Comparison of ENCODE assay signal across 28 cellular contexts in genomic region chr21:28213221-28213620, GRCh38.
"Had no signal": no experiment of that assay in that cellular context is flagged by ENCODE, and none has a peak within 500 bp of the region (broad histone marks: within the 10 kb centered on the region; RNA-seq: fewer than 3 reads in every experiment).

No MANE protein-coding gene starts in this region.

- H3K79me2 ChIP-seq: parathyroid adenoma had no signal

- H3K9ac ChIP-seq: neural progenitor cell, parathyroid adenoma had no signal

- H3K4me1 ChIP-seq: neural progenitor cell, parathyroid adenoma, right lobe of liver, thyroid gland, upper lobe of right lung had no signal

- H3K36me3 Mint-ChIP-seq: naive thymus-derived CD8-positive, alpha-beta T cell; natural killer cell treated with Interleukin-12 subunit alpha and Interleukin-12 subunit beta and Interleukin-15 and Interleukin-18, amount 100 ng/mL, for 72 hours; neural progenitor cell; stimulated activated effector memory CD8-positive, alpha-beta T cell treated with anti-CD3 and anti-CD28 coated beads, Interleukin-12 subunit alpha, Interleukin-12 subunit beta, amount 100 ng/mL, for 72 hours; stimulated activated naive B cell treated with anti-CD40 and anti-IgM and Interleukin-4, amounts not matched to agents 10 μg/mL and 1 μg/mL and 100 μg/mL, for 72 hours; type B pancreatic cell had no signal

- ATAC-seq: naive thymus-derived CD8-positive, alpha-beta T cell; natural killer cell treated with Interleukin-12 subunit alpha and Interleukin-12 subunit beta and Interleukin-15 and Interleukin-18, amount 100 ng/mL, for 72 hours; psoas muscle; right cardiac atrium; right lobe of liver; stimulated activated effector memory CD8-positive, alpha-beta T cell treated with anti-CD3 and anti-CD28 coated beads, Interleukin-12 subunit alpha, Interleukin-12 subunit beta, amount 100 ng/mL, for 72 hours; stimulated activated naive B cell treated with anti-CD40 and anti-IgM and Interleukin-4, amounts not matched to agents 10 μg/mL and 1 μg/mL and 100 μg/mL, for 72 hours; upper lobe of right lung had no signal

- H3K9me3 ChIP-seq: ovary, psoas muscle, right lobe of liver, stomach, thoracic aorta, thyroid gland, tibial nerve, upper lobe of right lung, vagina had no signal

- H3K27ac ChIP-seq: neural progenitor cell, ovary, parathyroid adenoma, psoas muscle, right lobe of liver, sigmoid colon, stomach, thoracic aorta, thyroid gland, tibial nerve, upper lobe of right lung, vagina had no signal

- H3K4me1 Mint-ChIP-seq: naive thymus-derived CD8-positive, alpha-beta T cell; neural progenitor cell; stimulated activated effector memory CD8-positive, alpha-beta T cell treated with anti-CD3 and anti-CD28 coated beads, Interleukin-12 subunit alpha, Interleukin-12 subunit beta, amount 100 ng/mL, for 72 hours; stimulated activated naive B cell treated with anti-CD40 and anti-IgM and Interleukin-4, amounts not matched to agents 10 μg/mL and 1 μg/mL and 100 μg/mL, for 72 hours had no signal

- H3K4me3 ChIP-seq: neural progenitor cell, ovary, psoas muscle, right lobe of liver, sigmoid colon, stomach, thoracic aorta, thyroid gland, tibial nerve, upper lobe of right lung, vagina had no signal

- H3K4me3 Mint-ChIP-seq: naive thymus-derived CD8-positive, alpha-beta T cell; natural killer cell treated with Interleukin-12 subunit alpha and Interleukin-12 subunit beta and Interleukin-15 and Interleukin-18, amount 100 ng/mL, for 72 hours; neural progenitor cell; stimulated activated effector memory CD8-positive, alpha-beta T cell treated with anti-CD3 and anti-CD28 coated beads, Interleukin-12 subunit alpha, Interleukin-12 subunit beta, amount 100 ng/mL, for 72 hours; stimulated activated naive B cell treated with anti-CD40 and anti-IgM and Interleukin-4, amounts not matched to agents 10 μg/mL and 1 μg/mL and 100 μg/mL, for 72 hours; stimulated activated naive CD8-positive, alpha-beta T cell treated with anti-CD3 and anti-CD28 coated beads, Interleukin-15, Interleukin-2, amounts not matched to agents 100 ng/mL and 50 ng/mL, for 24 hours; type B pancreatic cell had no signal

- H3K9me3 Mint-ChIP-seq: natural killer cell treated with Interleukin-12 subunit alpha and Interleukin-12 subunit beta and Interleukin-15 and Interleukin-18, amount 100 ng/mL, for 72 hours; neural progenitor cell; stimulated activated effector memory CD8-positive, alpha-beta T cell treated with anti-CD3 and anti-CD28 coated beads, Interleukin-12 subunit alpha, Interleukin-12 subunit beta, amount 100 ng/mL, for 72 hours; stimulated activated naive CD8-positive, alpha-beta T cell treated with anti-CD3 and anti-CD28 coated beads, Interleukin-15, Interleukin-2, amounts not matched to agents 100 ng/mL and 50 ng/mL, for 24 hours had no signal

- H3K27ac Mint-ChIP-seq: naive thymus-derived CD8-positive, alpha-beta T cell; natural killer cell treated with Interleukin-12 subunit alpha and Interleukin-12 subunit beta and Interleukin-15 and Interleukin-18, amount 100 ng/mL, for 72 hours; neural progenitor cell; progenitor cell of endocrine pancreas; stimulated activated effector memory CD8-positive, alpha-beta T cell treated with anti-CD3 and anti-CD28 coated beads, Interleukin-12 subunit alpha, Interleukin-12 subunit beta, amount 100 ng/mL, for 72 hours; stimulated activated naive B cell treated with anti-CD40 and anti-IgM and Interleukin-4, amounts not matched to agents 10 μg/mL and 1 μg/mL and 100 μg/mL, for 72 hours; stimulated activated naive CD8-positive, alpha-beta T cell treated with anti-CD3 and anti-CD28 coated beads, Interleukin-15, Interleukin-2, amounts not matched to agents 100 ng/mL and 50 ng/mL, for 24 hours; type B pancreatic cell had no signal

- H3K27me3 ChIP-seq: neural progenitor cell, ovary, right lobe of liver, sigmoid colon, stomach, thyroid gland, tibial nerve, upper lobe of right lung, vagina had no signal

- H3K36me3 ChIP-seq: neural progenitor cell, ovary, right lobe of liver, sigmoid colon, stomach, thoracic aorta, thyroid gland, tibial nerve, upper lobe of right lung, vagina had no signal

- H3K27me3 Mint-ChIP-seq: naive thymus-derived CD8-positive, alpha-beta T cell; natural killer cell treated with Interleukin-12 subunit alpha and Interleukin-12 subunit beta and Interleukin-15 and Interleukin-18, amount 100 ng/mL, for 72 hours; progenitor cell of endocrine pancreas; stimulated activated naive B cell treated with anti-CD40 and anti-IgM and Interleukin-4, amounts not matched to agents 10 μg/mL and 1 μg/mL and 100 μg/mL, for 72 hours; stimulated activated naive CD8-positive, alpha-beta T cell treated with anti-CD3 and anti-CD28 coated beads, Interleukin-15, Interleukin-2, amounts not matched to agents 100 ng/mL and 50 ng/mL, for 24 hours; type B pancreatic cell had no signal

- H3K4me2 ChIP-seq: neural progenitor cell had no signal

- DNase-seq: naive thymus-derived CD8-positive, alpha-beta T cell; occipital lobe; ovary; posterior cingulate gyrus; psoas muscle; right cardiac atrium; right lobe of liver; sigmoid colon; small intestine; stimulated activated CD4-positive, alpha-beta T cell treated with anti-CD3 and anti-CD28 coated beads, Interleukin-15, amount 100 ng/mL, for 24 hours; stimulated activated CD4-positive, alpha-beta T cell treated with anti-CD3 and anti-CD28 coated beads, Interleukin-2, amount 100 ng/mL, for 24 hours; stimulated activated CD4-positive, alpha-beta T cell treated with anti-CD3 and anti-CD28 coated beads, Interleukin-2, amount 100 ng/mL, for 48 hours; stimulated activated CD4-positive, alpha-beta T cell treated with anti-CD3 and anti-CD28 coated beads, Interleukin-4, amount 100 ng/mL, for 24 hours; stimulated activated naive B cell treated with anti-CD40 and anti-IgM and Interleukin-4, amounts not matched to agents 10 μg/mL and 1 μg/mL and 100 μg/mL, for 72 hours; stimulated activated naive CD4-positive, alpha-beta T cell treated with Interleukin-2 at 50 U/mL for 16 hours; stomach; thyroid gland; upper lobe of right lung had no signal

- H2AFZ ChIP-seq: neural progenitor cell, parathyroid adenoma had no signal
